8 cellular contexts compared by ENCODE assay signal in the genomic region with DNA sequence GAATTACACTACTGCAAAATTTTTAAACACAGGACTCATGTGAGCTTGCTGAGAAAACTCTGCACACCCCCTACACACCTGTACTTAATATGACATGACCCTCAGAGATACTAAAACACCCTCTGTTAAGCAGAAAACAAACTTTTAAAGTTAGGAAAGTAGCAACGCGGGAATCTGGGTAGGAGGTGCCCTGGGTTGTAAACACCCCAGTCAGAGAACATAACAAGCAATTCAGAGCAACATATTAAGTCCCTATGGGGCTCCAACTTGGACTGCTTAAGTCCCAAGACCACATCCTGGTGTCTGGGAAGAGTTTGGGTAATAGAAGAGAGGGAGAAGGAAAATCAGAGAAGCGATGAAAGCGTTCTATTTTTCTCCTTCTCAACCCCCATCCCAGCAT. TPM values are rescaled to one million over a fixed set of nuclear protein-coding genes. Genes with fewer than 3 reads are reported as not detected.
DNase-seq lines count a peak whose midpoint lies in the region; FAIRE-seq and TF ChIP-seq lines count a peak whose summit lies in the region.

No MANE protein-coding gene starts in this region.

- DNase-seq in GM06990 (ENCODE audit: extremely low read depth, insufficient read length): no peak
- DNase-seq in SJSA1 (ENCODE audit: low read depth in 1 of 2, low spot score in 2 of 2): no peak
- DNase-seq in fibroblast of gingiva (ENCODE audit: low read depth): peak; percentile 51
- DNase-seq in Kasumi-1 (lab: John Stamatoyannopoulos, UW): no peak
- DNase-seq in HTR-8/SVneo (ENCODE audit: insufficient read length, low spot score): no peak
- no peak for DNase-seq in iPS-NIHi11 (ENCODE audit: low spot score)
- DNase-seq in UCSD-AML1 (lab: John Stamatoyannopoulos, UW; ENCODE audit: unreplicated experiment): no peak

- peak overlapping the region; percentile 3 for H3K9ac ChIP-seq in rectal smooth muscle tissue (ENCODE audit: low read length)

- peaks cover 18% of the 10 kb centered on the region; the same call in 1 of the 2 replicates for H3K4me1 ChIP-seq in SJSA1 (replicated peaks)
- peaks cover 9% of the 10 kb centered on the region for H3K4me1 ChIP-seq in rectal smooth muscle tissue (ENCODE audit: control insufficient read depth, insufficient read depth, low read length)

- H3K27me3 ChIP-seq in GM06990 (replicated peaks; ENCODE audit: control insufficient read depth, insufficient read depth, low read length) (no peaks in the 10 kb centered on the region), SJSA1 (replicated peaks) (no peaks in the 10 kb centered on the region), rectal smooth muscle tissue (ENCODE audit: control insufficient read depth, insufficient read depth, low read length) (no peaks in the 10 kb centered on the region)

- no peak overlapping the region for H3K27ac ChIP-seq in SJSA1
- H3K27ac ChIP-seq in rectal smooth muscle tissue (ENCODE audit: low read depth, low read length): peak overlapping the region; percentile 97

- H3K36me3 ChIP-seq in GM06990 (ENCODE audit: control insufficient read depth, insufficient read depth, low read length) (0 out of 2 replicates have a peak, but pooled peaks cover 1% of the 10 kb centered on the region), SJSA1 (no peaks in the 10 kb centered on the region), rectal smooth muscle tissue (ENCODE audit: control insufficient read depth, insufficient read depth, low read length) (no peaks in the 10 kb centered on the region)

- H3K9me3 ChIP-seq in SJSA1 (replicated peaks): no peaks in the 10 kb centered on the region; the same call in 1 of the 2 replicates

- TF ChIP-seq CTCF in GM06990 (IDR thresholded peaks at IDR 0.05; ENCODE audit: insufficient read depth, low read length, poor library complexity, severe bottlenecking): no peak

- H3K4me3 ChIP-seq in GM06990 (replicated peaks; ENCODE audit: low read depth, low read length) (peak overlapping the region; percentile 79), SJSA1 (peak overlapping the region; percentile 57), rectal smooth muscle tissue (ENCODE audit: low read length) (peak overlapping the region; percentile 96)

- FAIRE-seq in HTR-8/SVneo (lab: Jason Lieb, UNC): no peak

RNA-seq across cellular contexts. Expression of gene ATF7, which starts 1.2 kb away (rescaled TPM):
- 8.3 and 33.6 TPM in 2 replicates for total RNA-seq in SJSA1 (2014; rRNA removed; shearing (Covaris generic))

RNA-seq across cellular contexts. Expression of gene ATP5MC2, which starts 50.9 kb away (rescaled TPM):
- total RNA-seq in SJSA1 (2014; rRNA removed; shearing (Covaris generic)): 273 and 358 TPM in 2 replicates
